ENCODE assay signal across 1 cellular context in genomic region chr1:36453600-36454388, GRCh38.
TF ChIP-seq lines count a peak whose summit lies in the region.

No MANE protein-coding gene starts in this region.

TF ChIP-seq in endothelial cell of umbilical vein, 7 proteins besides CTCF, POLR2A, EP300 and RAD21:
- TF ChIP-seq EZH2 (IDR thresholded peaks at IDR 0.05; ENCODE audit: borderline replicate concordance, low read depth, low read length, severe bottlenecking) = no peak
- TF ChIP-seq GATA2 (IDR thresholded peaks at IDR 0.05; ENCODE audit: insufficient read depth, insufficient read length, low read depth, low read length) = no peak
- TF ChIP-seq JUN (IDR thresholded peaks at IDR 0.05; ENCODE audit: borderline replicate concordance, insufficient read depth, insufficient read length, low read depth) = no peak
- peak; percentile 12 for TF ChIP-seq POLR2AphosphoS5 (IDR thresholded peaks at IDR 0.05; ENCODE audit: insufficient read depth, low read depth, low read length)
TF ChIP-seq in endothelial cell of umbilical vein: peak in this region for 1.
